Comparison of ENCODE assay signal across 8 cellular contexts in genomic region chr1:41122851-41123518, GRCh38.
A peak's percentile ranks its signal among the peaks of the same experiment; 100 is the strongest.
DNase-seq lines count a peak whose midpoint lies in the region; ATAC-seq and TF ChIP-seq lines count a peak whose summit lies in the region.

No MANE protein-coding gene starts in this region.

- H3K9ac ChIP-seq in trophoblast cell (ENCODE audit: low read length), result no peak overlapping the region

- no peak overlapping the region for H3K18ac ChIP-seq in trophoblast cell (ENCODE audit: low read length)

- no peak overlapping the region for H3K4ac ChIP-seq in trophoblast cell (ENCODE audit: low read depth, low read length)

- H2BK120ac ChIP-seq in trophoblast cell (ENCODE audit: insufficient read depth, low read length, poor library complexity), result no peak overlapping the region

- no peaks in the 10 kb centered on the region for H3K79me2 ChIP-seq in trophoblast cell (ENCODE audit: control insufficient read depth, insufficient read depth, low read length, poor library complexity)

- no peak overlapping the region for H4K91ac ChIP-seq in trophoblast cell (ENCODE audit: low read depth, low read length)

- no peak overlapping the region for H2BK5ac ChIP-seq in trophoblast cell (ENCODE audit: low read depth, low read length, poor library complexity)

- H2AK5ac ChIP-seq in trophoblast cell (ENCODE audit: low read length), result no peak overlapping the region

- H3K4me2 ChIP-seq in trophoblast cell (ENCODE audit: low read length), result no peak overlapping the region

- no peak overlapping the region for H2AFZ ChIP-seq in trophoblast cell (ENCODE audit: insufficient read depth, low read length, poor library complexity)

- H3K4me1 ChIP-seq in trophoblast cell (ENCODE audit: control insufficient read depth in 1 of 2, insufficient read depth in 2 of 2, low read length in 2 of 2), result no peaks in the 10 kb centered on the region

- peaks cover 2 to 4% of the 10 kb centered on the region in 2 experiments for H3K36me3 ChIP-seq in trophoblast cell (ENCODE audit: control insufficient read depth in 1 of 2, insufficient read depth in 2 of 2, low read length in 2 of 2)

- no peak overlapping the region for H3K4me3 ChIP-seq in trophoblast cell (ENCODE audit: low read depth, low read length)

- no peak for TF ChIP-seq POLR2A in erythroblast (IDR thresholded peaks at IDR 0.05; ENCODE audit: low read length)

- no peak overlapping the region for H3K27ac ChIP-seq in trophoblast cell (ENCODE audit: low read depth, low read length)

- WGBS in trophoblast cell (ENCODE audit: extremely low coverage, insufficient coverage, insufficient read length), result no CpG with 5 or more reads among the region's 8 CpGs

- no peak overlapping the region for H3K23ac ChIP-seq in trophoblast cell (ENCODE audit: low read length)

- H3K79me1 ChIP-seq in trophoblast cell (ENCODE audit: low read length), result no peaks in the 10 kb centered on the region

- DNase-seq in DMS 273 (lab: John Stamatoyannopoulos, UW; ENCODE audit: unreplicated experiment) (peak; percentile 98), HK-2 (ENCODE audit: unreplicated experiment) (peak; percentile 33), SHP77 (lab: John Stamatoyannopoulos, UW) (peak; percentile 4 to 14), erythroblast (lab: John Stamatoyannopoulos, UW) (peak; percentile 24 to 30), trophoblast cell (peak; percentile 83 to 92)

- H4K8ac ChIP-seq in trophoblast cell (ENCODE audit: low read depth, low read length), result no peak overlapping the region

- H3K27me3 ChIP-seq in trophoblast cell (ENCODE audit: insufficient read depth, low read length), result no peaks in the 10 kb centered on the region

- H3K9me3 ChIP-seq in trophoblast cell (ENCODE audit: insufficient read depth, low read depth, low read length), result no peaks in the 10 kb centered on the region

- no peak overlapping the region for H4K12ac ChIP-seq in trophoblast cell (ENCODE audit: low read depth, low read length)

- no peak overlapping the region for H2BK12ac ChIP-seq in trophoblast cell (ENCODE audit: low read length)

- ATAC-seq in GM19035 (IDR thresholded peaks at IDR 0.05; ENCODE audit: unreplicated experiment) (no peak), GM19351 (IDR thresholded peaks at IDR 0.05; ENCODE audit: unreplicated experiment) (no peak), GM21526 (IDR thresholded peaks at IDR 0.05; ENCODE audit: low FRiP score, unreplicated experiment) (no peak)

- no peak overlapping the region for H3K14ac ChIP-seq in trophoblast cell (ENCODE audit: low read length)

Comparison
In these comparisons a context has a peak if more than half of its experiments do, and no peak if none do; other contexts are left out.
1. DNase-seq: peak in every context shown above with its lines; median percentile 98 in DMS 273; 88 in trophoblast cell; 33 in HK-2; 27 in erythroblast; 9 in SHP77.